In the genomic region with DNA sequence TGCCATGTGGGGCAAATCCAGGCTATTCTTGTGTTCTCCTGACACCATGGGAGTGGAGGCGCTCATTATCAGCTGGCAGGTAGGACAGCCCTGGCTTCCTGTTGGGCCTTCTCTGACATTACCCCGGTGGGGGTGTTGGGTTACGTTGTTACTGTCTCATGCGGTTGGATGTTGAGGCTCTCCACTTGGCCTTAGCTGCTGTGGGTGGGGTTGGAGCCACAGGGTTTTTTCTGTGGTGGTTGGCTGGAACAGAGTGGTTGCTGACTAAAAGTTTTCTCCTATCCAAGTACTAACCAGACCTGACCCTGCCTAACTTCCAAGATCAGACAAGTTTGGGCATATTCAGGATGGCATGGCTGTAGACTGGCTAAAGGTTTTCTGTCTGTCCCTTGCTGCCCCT, we compare ENCODE assay signal across 13 cellular contexts. TPM values are rescaled to one million over a fixed set of nuclear protein-coding genes. Genes with fewer than 3 reads are reported as not detected.
DNase-seq lines count a peak whose midpoint lies in the region; ATAC-seq and TF ChIP-seq lines count a peak whose summit lies in the region.
"Had no signal": no experiment of that assay in that cellular context is flagged by ENCODE, and none has a peak within 500 bp of the region (broad histone marks: within the 10 kb centered on the region; RNA-seq: fewer than 3 reads in every experiment).

No MANE protein-coding gene starts in this region.

- H3K27ac ChIP-seq in psoas muscle = no peak overlapping the region
- H3K27ac ChIP-seq in prostate gland = peak overlapping the region in 1 of 2 donors; percentile 6
- H3K27ac ChIP-seq: thoracic aorta had no signal

- peaks cover 10 to 70% of the 10 kb centered on the region in 2 donors for H3K36me3 ChIP-seq in psoas muscle (ENCODE audit: insufficient read depth in 1 of 2, low read depth in 1 of 2)
- H3K36me3 ChIP-seq in prostate gland = no peaks in the 10 kb centered on the region

- WGBS in psoas muscle, 3 donors = 52 to 69% (median 59%) methylated on average over 4 of the region's 4 CpGs
- 56% methylated on average over 4 of the region's 4 CpGs for WGBS in prostate gland

- no peaks in the 10 kb centered on the region for H3K4me1 ChIP-seq in psoas muscle
- no peaks in the 10 kb centered on the region for H3K4me1 ChIP-seq in prostate gland (replicated peaks)

- H3K9me3 ChIP-seq in psoas muscle (no peaks in the 10 kb centered on the region), prostate gland (no peaks in the 10 kb centered on the region)
- H3K9me3 ChIP-seq: thoracic aorta had no signal

- DNase-seq in EH (ENCODE audit: low read depth) (peak; percentile 16), fibroblast of peridontal ligament (ENCODE audit: extremely low read depth) (peak; percentile 66), psoas muscle (peak; percentile 45 to 59), prostate gland (ENCODE audit: low spot score) (no peak)
- DNase-seq in stimulated activated CD4-positive, alpha-beta T cell treated with anti-CD3 and anti-CD28 coated beads, Interleukin-2, amount 100 ng/mL, for 48 hours = no peak
- DNase-seq: activated CD4-positive, alpha-beta T cell treated with anti-CD3 and anti-CD28 coated beads for 1 hour; NCI-H446; stimulated activated CD4-positive, alpha-beta T cell treated with anti-CD3 and anti-CD28 coated beads, Interleukin-2, amount 100 ng/mL, for 24 hours had no signal

- intact Hi-C loops in psoas muscle (cut with DNase I) = no loop called here
- intact Hi-C loops in prostate gland (cut with DNase I) = no loop called here

- H3K27me3 ChIP-seq in psoas muscle (ENCODE audit: insufficient read depth in 3 of 3, low read length in 2 of 3) (no peaks in the 10 kb centered on the region), prostate gland (replicated peaks; ENCODE audit: insufficient read depth) (no peaks in the 10 kb centered on the region)

- TF ChIP-seq POLR2A in prostate gland (IDR thresholded peaks at IDR 0.05) = no peak

- no peak overlapping the region for H3K4me3 ChIP-seq in psoas muscle
- H3K4me3 ChIP-seq in prostate gland = no peak overlapping the region
- H3K4me3 ChIP-seq: K562, thoracic aorta had no signal

- ATAC-seq in SK-N-SH treated with all-trans-retinoic acid at 6 μM for 48 hours (peak; percentile 44), psoas muscle (peak; percentile 68 to 73 (median 70)), GM19397 (IDR thresholded peaks at IDR 0.05; ENCODE audit: unreplicated experiment) (no peak), GM19452 (IDR thresholded peaks at IDR 0.05; ENCODE audit: unreplicated experiment) (no peak)
- ATAC-seq: K562 had no signal

- no peak for TF ChIP-seq CTCF in psoas muscle (IDR thresholded peaks at IDR 0.05)
- TF ChIP-seq CTCF in prostate gland (IDR thresholded peaks at IDR 0.05) = no peak

TF ChIP-seq in SK-N-SH treated with all-trans-retinoic acid at 6 μM for 48 hours, 23 proteins besides CTCF, POLR2A, EP300 and RAD21:
- TF ChIP-seq ZFP30 (CRISPR knock-in tag; IDR thresholded peaks at IDR 0.05) (no peak), ARNTL (CRISPR knock-in tag; IDR thresholded peaks at IDR 0.05; ENCODE audit: borderline replicate concordance, low read depth) (no peak), PPARA (CRISPR knock-in tag; IDR thresholded peaks at IDR 0.05; ENCODE audit: borderline replicate concordance) (no peak), RARB (CRISPR knock-in tag; IDR thresholded peaks at IDR 0.05) (no peak), BACH2 (CRISPR knock-in tag; IDR thresholded peaks at IDR 0.05; ENCODE audit: borderline replicate concordance) (no peak)
- TF ChIP-seq, protein P1, sequence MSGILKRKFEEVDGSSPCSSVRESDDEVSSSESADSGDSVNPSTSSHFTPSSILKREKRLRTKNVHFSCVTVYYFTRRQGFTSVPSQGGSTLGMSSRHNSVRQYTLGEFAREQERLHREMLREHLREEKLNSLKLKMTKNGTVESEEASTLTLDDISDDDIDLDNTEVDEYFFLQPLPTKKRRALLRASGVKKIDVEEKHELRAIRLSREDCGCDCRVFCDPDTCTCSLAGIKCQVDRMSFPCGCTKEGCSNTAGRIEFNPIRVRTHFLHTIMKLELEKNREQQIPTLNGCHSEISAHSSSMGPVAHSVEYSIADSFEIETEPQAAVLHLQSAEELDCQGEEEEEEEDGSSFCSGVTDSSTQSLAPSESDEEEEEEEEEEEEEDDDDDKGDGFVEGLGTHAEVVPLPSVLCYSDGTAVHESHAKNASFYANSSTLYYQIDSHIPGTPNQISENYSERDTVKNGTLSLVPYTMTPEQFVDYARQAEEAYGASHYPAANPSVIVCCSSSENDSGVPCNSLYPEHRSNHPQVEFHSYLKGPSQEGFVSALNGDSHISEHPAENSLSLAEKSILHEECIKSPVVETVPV (CRISPR knock-in tag; IDR thresholded peaks at IDR 0.05) = no peak
TF ChIP-seq in SK-N-SH treated with all-trans-retinoic acid at 6 μM for 48 hours: peak in this region for 0.

RNA-seq across cellular contexts. Expression of gene RIPK1, which starts 20.2 kb away (rescaled TPM):
- total RNA-seq in psoas muscle (10 to 100 TPM in 1 of 4 donors, 1 to 10 TPM in 3; 6.2 to 10.4 (median 7.2) TPM), prostate gland (10 to 100 TPM; 21.3 to 23.0 TPM)
- 10 to 100 TPM in 1 of 3 donors, 1 to 10 TPM in 2; 5.6 to 10.6 (median 7.1) TPM for polyA plus RNA-seq in psoas muscle

RNA-seq across cellular contexts. Expression of gene BPHL, which starts 30.1 kb away (rescaled TPM):
- 10 to 100 TPM in 3 of 4 donors, 1 to 10 TPM in 1; 6.7 to 22.8 (median 13.5) TPM for total RNA-seq in psoas muscle
- 1 to 10 TPM; 6.8 to 9.0 (median 7.3) TPM for polyA plus RNA-seq in psoas muscle
- 10 to 100 TPM; 16.5 to 17.7 TPM for total RNA-seq in prostate gland

Comparison
In these comparisons a context has a peak if more than half of its experiments do, and no peak if none do; other contexts are left out.
1. DNase-seq: peak in EH (single experiment), fibroblast of peridontal ligament (single experiment) and psoas muscle (2 of 2); none in prostate gland (single experiment) and stimulated activated CD4-positive, alpha-beta T cell treated with anti-CD3 and anti-CD28 coated beads, Interleukin-2, amount 100 ng/mL, for 48 hours (0 of 2).
2. ATAC-seq: peak in SK-N-SH treated with all-trans-retinoic acid at 6 μM for 48 hours (single experiment) and psoas muscle (4 of 4); none in GM19397 (single experiment) and GM19452 (single experiment).